In the genomic region with DNA sequence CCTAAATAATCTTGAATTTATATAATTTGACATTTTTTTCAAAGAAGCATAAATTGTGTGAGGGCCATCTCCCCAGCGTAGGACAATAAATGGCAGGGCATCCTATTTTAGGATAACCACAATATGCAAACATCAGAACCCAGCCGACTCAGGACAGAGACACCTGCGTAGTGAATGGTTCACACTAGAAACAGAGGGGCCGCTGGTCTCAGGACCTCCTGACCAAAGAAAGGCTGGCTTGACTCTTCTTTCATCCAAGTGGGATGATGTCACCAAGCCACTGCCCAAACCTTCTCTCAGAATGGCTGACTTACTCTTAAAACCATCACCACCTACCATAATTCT, we compare ENCODE assay signal across 10 cellular contexts.
DNase-seq lines count a peak whose midpoint lies in the region; ATAC-seq and TF ChIP-seq lines count a peak whose summit lies in the region.
"Had no signal": no experiment of that assay in that cellular context is flagged by ENCODE, and none has a peak within 500 bp of the region (broad histone marks: within the 10 kb centered on the region; RNA-seq: fewer than 3 reads in every experiment).

No MANE protein-coding gene starts in this region.

- H3K9me2 ChIP-seq in DOHH2 (replicated peaks; ENCODE audit: control insufficient read depth, low read length), result no peaks in the 10 kb centered on the region

- no peaks in the 10 kb centered on the region for H3K27me3 Mint-ChIP-seq in activated CD8-positive, alpha-beta T cell treated with anti-CD3 and anti-CD28 coated beads, Interleukin-2, amount 10 ng/mL, durations not matched to agents 7 days and 5 days (ENCODE audit: low read depth)

- no peak for TF ChIP-seq POLR2A in upper lobe of left lung (IDR thresholded peaks at IDR 0.05)

- H3K9me3 ChIP-seq in DOHH2 (ENCODE audit: control insufficient read depth, insufficient read depth, low read length) (no peaks in the 10 kb centered on the region), upper lobe of left lung (no peaks in the 10 kb centered on the region)

- no peaks in the 10 kb centered on the region for H4K20me1 ChIP-seq in DOHH2 (ENCODE audit: control insufficient read depth, insufficient read depth, low read depth, low read length)

- H3K36me3 Mint-ChIP-seq in activated CD8-positive, alpha-beta T cell treated with anti-CD3 and anti-CD28 coated beads, Interleukin-2, amount 10 ng/mL, durations not matched to agents 7 days and 5 days (ENCODE audit: low read depth), result peaks cover 22% of the 10 kb centered on the region

- peak overlapping the region; percentile 89 for H3K27ac Mint-ChIP-seq in activated CD8-positive, alpha-beta T cell treated with anti-CD3 and anti-CD28 coated beads, Interleukin-2, amount 10 ng/mL, durations not matched to agents 7 days and 5 days

- H3K4me3 Mint-ChIP-seq in activated CD8-positive, alpha-beta T cell treated with anti-CD3 and anti-CD28 coated beads, Interleukin-2, amount 10 ng/mL, durations not matched to agents 7 days and 5 days, result peak overlapping the region; percentile 45

- TF ChIP-seq CTCF in DOHH2 (IDR thresholded peaks at IDR 0.05; ENCODE audit: low read depth, low read length, poor library complexity, severe bottlenecking), result no peak
- no peak for TF ChIP-seq CTCF in upper lobe of left lung (IDR thresholded peaks at IDR 0.05)

- peaks cover 28% of the 10 kb centered on the region for H3F3A ChIP-seq in DOHH2 (ENCODE audit: control insufficient read depth, insufficient read depth)

- peaks cover 98% of the 10 kb centered on the region for H3K4me1 ChIP-seq in DOHH2 (ENCODE audit: control insufficient read depth, low read length)
- H3K4me1 ChIP-seq in upper lobe of left lung, result peaks cover 9 to 16% (median 11%) of the 10 kb centered on the region in 4 donors

- H3K9me3 Mint-ChIP-seq in activated CD8-positive, alpha-beta T cell treated with anti-CD3 and anti-CD28 coated beads, Interleukin-2, amount 10 ng/mL, durations not matched to agents 7 days and 5 days (ENCODE audit: insufficient read depth), result no peaks in the 10 kb centered on the region

- 94 to 96% methylated on average over 4 of the region's 4 CpGs for WGBS in upper lobe of left lung, 2 donors

- H3K27ac ChIP-seq in DOHH2 (ENCODE audit: low read depth, low read length), result peak overlapping the region; percentile 96
- H3K27ac ChIP-seq in upper lobe of left lung, result no peak overlapping the region

- H3K36me3 ChIP-seq in DOHH2 (ENCODE audit: control insufficient read depth, low read length) (peaks cover 14% of the 10 kb centered on the region), upper lobe of left lung (no peaks in the 10 kb centered on the region)

- POLR2A ChIA-PET in activated CD8-positive, alpha-beta T cell treated with anti-CD3 and anti-CD28 coated beads, Interleukin-2, amount 10 ng/mL, durations not matched to agents 7 days and 5 days (lab: Charles Lee), result interaction anchor here (0.7 to 2.7 kb wide), 6 partner anchors 19 to 195 kb away, joined by 3 to 10 read pairs (median 5); partner anchors contain the start of gene FOXP1

- no peak for DNase-seq in activated CD8-positive, alpha-beta T cell treated with anti-CD3 and anti-CD28 coated beads, Interleukin-2, amount 10 ng/mL, durations not matched to agents 7 days and 5 days
- no peak for DNase-seq in HCEC 1CT
- DNase-seq in upper lobe of left lung, result no peak
- DNase-seq in DMS79 treated with DMSO at 0.1 percent for 48 hours (lab: John Stamatoyannopoulos, UW), result no peak
- DNase-seq in NCI-H2081 treated with DMSO at 0.1 percent for 48 hours (lab: John Stamatoyannopoulos, UW), result no peak
- DNase-seq: DMS 273 treated with DMSO at 0.1 percent for 48 hours, glutamatergic neuron had no signal

- peaks cover 85% of the 10 kb centered on the region for H3K79me2 ChIP-seq in DOHH2 (ENCODE audit: control insufficient read depth, low read length)

- H3K4me3 ChIP-seq in DOHH2 (ENCODE audit: low read length) (peak overlapping the region; percentile 69), upper lobe of left lung (no peak overlapping the region)

- CTCF ChIA-PET in activated CD8-positive, alpha-beta T cell treated with anti-CD3 and anti-CD28 coated beads, Interleukin-2, amount 10 ng/mL, durations not matched to agents 7 days and 5 days (lab: Charles Lee), result interaction anchor here (0.8 to 3.2 kb wide), 7 partner anchors 9 to 361 kb away, joined by 3 to 10 read pairs (median 4); no protein-coding TSS in a partner anchor

- H3K27me3 ChIP-seq in DOHH2 (ENCODE audit: control insufficient read depth, low read length), result no peaks in the 10 kb centered on the region
- no peaks in the 10 kb centered on the region for H3K27me3 ChIP-seq in upper lobe of left lung

- ATAC-seq in GM19463 (IDR thresholded peaks at IDR 0.05; ENCODE audit: unreplicated experiment), result peak; percentile 38
- ATAC-seq in HG03066 (IDR thresholded peaks at IDR 0.05; ENCODE audit: low read depth, unreplicated experiment), result peak; percentile 68
- ATAC-seq in activated CD8-positive, alpha-beta T cell treated with anti-CD3 and anti-CD28 coated beads, Interleukin-2, amount 10 ng/mL, durations not matched to agents 7 days and 5 days, result no peak
- no peak for ATAC-seq in upper lobe of left lung (ENCODE audit: low FRiP score in 2 of 2)

- no peak for TF ChIP-seq EP300 in upper lobe of left lung (IDR thresholded peaks at IDR 0.05)

- peak overlapping the region; percentile 89 for H3K4me2 ChIP-seq in DOHH2 (ENCODE audit: low read length)

- H3K4me1 Mint-ChIP-seq in activated CD8-positive, alpha-beta T cell treated with anti-CD3 and anti-CD28 coated beads, Interleukin-2, amount 10 ng/mL, durations not matched to agents 7 days and 5 days (ENCODE audit: low read depth), result peaks cover 83% of the 10 kb centered on the region

Comparison
In these comparisons a context has a peak if more than half of its experiments do, and no peak if none do; other contexts are left out.
1. ATAC-seq: peak in GM19463 (single experiment) and HG03066 (single experiment); none in activated CD8-positive, alpha-beta T cell treated with anti-CD3 and anti-CD28 coated beads, Interleukin-2, amount 10 ng/mL, durations not matched to agents 7 days and 5 days (single experiment) and upper lobe of left lung (0 of 2).